1 cellular context compared by ENCODE assay signal in the genomic region with DNA sequence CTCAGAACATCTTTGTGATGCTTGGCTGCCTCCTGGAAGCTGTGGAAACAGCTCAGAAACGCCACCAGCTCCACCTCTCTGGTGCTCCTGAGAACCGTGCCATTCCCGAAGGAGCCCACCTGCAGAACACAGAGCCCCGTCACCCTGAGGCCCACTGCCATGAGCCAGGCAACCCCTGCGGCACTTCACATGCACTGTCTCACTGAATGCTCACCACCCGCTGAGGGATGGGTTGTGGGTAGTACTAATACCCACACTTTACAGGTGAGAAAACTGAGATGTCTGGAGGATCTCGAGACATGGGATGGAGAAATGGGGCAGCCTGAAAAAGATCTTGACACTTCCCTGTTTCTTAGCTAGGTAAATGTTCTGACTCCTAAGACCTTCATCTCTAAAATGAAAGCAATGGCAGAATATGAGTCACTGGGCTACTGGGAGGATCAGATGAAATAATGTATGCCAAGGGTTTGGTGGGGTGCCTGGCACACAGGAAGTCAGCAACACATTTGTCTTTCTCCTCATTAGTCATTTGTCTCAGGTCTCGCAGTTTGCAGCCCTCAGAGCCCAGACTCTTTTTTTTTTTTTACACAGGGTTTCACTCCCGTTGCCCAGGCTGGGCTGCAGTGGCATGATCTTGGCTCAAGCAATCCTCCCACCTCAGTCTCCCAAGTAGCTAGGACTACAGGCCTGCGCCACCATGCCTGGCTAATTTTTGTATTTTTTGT.
TF ChIP-seq lines count a peak whose summit lies in the region.

No MANE protein-coding gene starts in this region.

TF ChIP-seq in GM12878, 131 proteins besides CTCF, POLR2A, EP300 and RAD21:
- TF ChIP-seq YY1 (IDR thresholded peaks at IDR 0.05; ENCODE audit: low read depth, low read length) = no peak
- TF ChIP-seq JUND (IDR thresholded peaks at IDR 0.05; ENCODE audit: low read depth, low read length) = no peak
- TF ChIP-seq TCF3 (IDR thresholded peaks at IDR 0.05; ENCODE audit: borderline replicate concordance, insufficient read depth, low read depth, low read length) = no peak
- TF ChIP-seq RCOR1 (conservative IDR thresholded peaks at IDR 0.05; ENCODE audit: low read depth, low read length) = no peak
- TF ChIP-seq HDAC2 (IDR thresholded peaks at IDR 0.05) = no peak
- TF ChIP-seq CBX5 (IDR thresholded peaks at IDR 0.05; ENCODE audit: low read depth) = no peak
- no peak for TF ChIP-seq YBX1 (IDR thresholded peaks at IDR 0.05)
- TF ChIP-seq NFYA (IDR thresholded peaks at IDR 0.05; ENCODE audit: borderline replicate concordance, low read depth, low read length) = no peak
- TF ChIP-seq, protein P1, sequence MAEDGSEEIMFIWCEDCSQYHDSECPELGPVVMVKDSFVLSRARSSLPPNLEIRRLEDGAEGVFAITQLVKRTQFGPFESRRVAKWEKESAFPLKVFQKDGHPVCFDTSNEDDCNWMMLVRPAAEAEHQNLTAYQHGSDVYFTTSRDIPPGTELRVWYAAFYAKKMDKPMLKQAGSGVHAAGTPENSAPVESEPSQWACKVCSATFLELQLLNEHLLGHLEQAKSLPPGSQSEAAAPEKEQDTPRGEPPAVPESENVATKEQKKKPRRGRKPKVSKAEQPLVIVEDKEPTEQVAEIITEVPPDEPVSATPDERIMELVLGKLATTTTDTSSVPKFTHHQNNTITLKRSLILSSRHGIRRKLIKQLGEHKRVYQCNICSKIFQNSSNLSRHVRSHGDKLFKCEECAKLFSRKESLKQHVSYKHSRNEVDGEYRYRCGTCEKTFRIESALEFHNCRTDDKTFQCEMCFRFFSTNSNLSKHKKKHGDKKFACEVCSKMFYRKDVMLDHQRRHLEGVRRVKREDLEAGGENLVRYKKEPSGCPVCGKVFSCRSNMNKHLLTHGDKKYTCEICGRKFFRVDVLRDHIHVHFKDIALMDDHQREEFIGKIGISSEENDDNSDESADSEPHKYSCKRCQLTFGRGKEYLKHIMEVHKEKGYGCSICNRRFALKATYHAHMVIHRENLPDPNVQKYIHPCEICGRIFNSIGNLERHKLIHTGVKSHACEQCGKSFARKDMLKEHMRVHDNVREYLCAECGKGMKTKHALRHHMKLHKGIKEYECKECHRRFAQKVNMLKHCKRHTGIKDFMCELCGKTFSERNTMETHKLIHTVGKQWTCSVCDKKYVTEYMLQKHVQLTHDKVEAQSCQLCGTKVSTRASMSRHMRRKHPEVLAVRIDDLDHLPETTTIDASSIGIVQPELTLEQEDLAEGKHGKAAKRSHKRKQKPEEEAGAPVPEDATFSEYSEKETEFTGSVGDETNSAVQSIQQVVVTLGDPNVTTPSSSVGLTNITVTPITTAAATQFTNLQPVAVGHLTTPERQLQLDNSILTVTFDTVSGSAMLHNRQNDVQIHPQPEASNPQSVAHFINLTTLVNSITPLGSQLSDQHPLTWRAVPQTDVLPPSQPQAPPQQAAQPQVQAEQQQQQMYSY (CRISPR knock-in tag; IDR thresholded peaks at IDR 0.05) = no peak
- TF ChIP-seq CEBPB (IDR thresholded peaks at IDR 0.05; ENCODE audit: borderline replicate concordance in 1 of 2, low read depth in 2 of 2, low read length in 2 of 2) = no peak
- no peak for TF ChIP-seq NR2C1 (IDR thresholded peaks at IDR 0.05)
- no peak for TF ChIP-seq KAT2A (conservative IDR thresholded peaks at IDR 0.05; ENCODE audit: control insufficient read depth, low read depth, low read length)
- TF ChIP-seq POLR2AphosphoS2 (IDR thresholded peaks at IDR 0.05; ENCODE audit: low read depth, low read length) = no peak
- TF ChIP-seq SRF (IDR thresholded peaks at IDR 0.05; ENCODE audit: low read depth in 2 of 2, low read length in 2 of 2) = no peak
- TF ChIP-seq PAX8 (IDR thresholded peaks at IDR 0.05) = no peak
- TF ChIP-seq, protein P2, sequence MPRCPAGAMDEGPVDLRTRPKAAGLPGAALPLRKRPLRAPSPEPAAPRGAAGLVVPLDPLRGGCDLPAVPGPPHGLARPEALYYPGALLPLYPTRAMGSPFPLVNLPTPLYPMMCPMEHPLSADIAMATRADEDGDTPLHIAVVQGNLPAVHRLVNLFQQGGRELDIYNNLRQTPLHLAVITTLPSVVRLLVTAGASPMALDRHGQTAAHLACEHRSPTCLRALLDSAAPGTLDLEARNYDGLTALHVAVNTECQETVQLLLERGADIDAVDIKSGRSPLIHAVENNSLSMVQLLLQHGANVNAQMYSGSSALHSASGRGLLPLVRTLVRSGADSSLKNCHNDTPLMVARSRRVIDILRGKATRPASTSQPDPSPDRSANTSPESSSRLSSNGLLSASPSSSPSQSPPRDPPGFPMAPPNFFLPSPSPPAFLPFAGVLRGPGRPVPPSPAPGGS (IDR thresholded peaks at IDR 0.05; ENCODE audit: borderline replicate concordance, insufficient read depth, low read depth, low read length, poor library complexity, severe bottlenecking) = no peak
- TF ChIP-seq IRF4 (IDR thresholded peaks at IDR 0.05; ENCODE audit: low read depth, low read length) = no peak
- TF ChIP-seq PML (IDR thresholded peaks at IDR 0.05; ENCODE audit: low read length) = no peak
- no peak for TF ChIP-seq HDGF (IDR thresholded peaks at IDR 0.05)
- TF ChIP-seq NBN (IDR thresholded peaks at IDR 0.05) = no peak
